In the genomic region with DNA sequence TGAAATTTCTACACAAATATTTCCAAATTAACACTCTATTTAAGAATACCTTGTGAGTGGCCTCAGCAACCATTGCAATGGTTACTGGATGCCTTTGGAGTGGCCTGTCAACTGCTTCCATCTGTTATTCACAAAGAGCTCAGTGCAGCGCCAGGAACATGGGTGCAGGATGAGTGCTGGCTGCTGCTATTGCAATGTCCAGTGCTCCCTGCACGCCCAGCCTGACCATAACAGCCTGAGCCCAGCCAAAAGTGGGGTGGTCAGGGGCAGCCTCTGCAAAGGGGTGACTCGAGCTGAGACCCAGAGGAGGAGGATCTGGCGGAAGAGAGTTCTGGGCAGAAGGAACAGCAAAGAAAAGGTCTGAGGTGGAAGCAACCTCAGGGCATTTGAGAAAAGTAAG, we compare ENCODE assay signal across 23 cellular contexts. TPM values are rescaled to one million over a fixed set of nuclear protein-coding genes. Genes with fewer than 3 reads are reported as not detected.
A peak's percentile ranks its signal among the peaks of the same experiment; 100 is the strongest.
DNase-seq lines count a peak whose midpoint lies in the region; ATAC-seq and TF ChIP-seq lines count a peak whose summit lies in the region.
"Had no signal": no experiment of that assay in that cellular context is flagged by ENCODE, and none has a peak within 500 bp of the region (broad histone marks: within the 10 kb centered on the region; RNA-seq: fewer than 3 reads in every experiment).

No MANE protein-coding gene starts in this region.

- peak overlapping the region; percentile 60 for H3K4me3 Mint-ChIP-seq in activated CD4-positive, alpha-beta T cell treated with anti-CD3 and anti-CD28 coated beads, Interleukin-2, amount 10 ng/mL, durations not matched to agents 24 days and 14 days
- H3K4me3 Mint-ChIP-seq in HFFc6 = peak overlapping the region; percentile 70
- peak overlapping the region; percentile 71 for H3K4me3 Mint-ChIP-seq in activated naive CD8-positive, alpha-beta T cell treated with anti-CD3 and anti-CD28 coated beads, Interleukin-2, amount 50 U/mL, for 24 hours
- peak overlapping the region in 1 of 3 experiments; percentile 38 for H3K4me3 Mint-ChIP-seq in nephron
- H3K4me3 Mint-ChIP-seq: mesothelial cell of epicardium had no signal

- H3K9me3 Mint-ChIP-seq in activated CD4-positive, alpha-beta T cell treated with anti-CD3 and anti-CD28 coated beads, Interleukin-2, amount 10 ng/mL, durations not matched to agents 24 days and 14 days = peaks cover 15% of the 10 kb centered on the region
- H3K9me3 Mint-ChIP-seq in HFFc6 (no peaks in the 10 kb centered on the region), nephron (no peaks in the 10 kb centered on the region)
- no peaks in the 10 kb centered on the region for H3K9me3 Mint-ChIP-seq in activated naive CD8-positive, alpha-beta T cell treated with anti-CD3 and anti-CD28 coated beads, Interleukin-2, amount 50 U/mL, for 24 hours
- H3K9me3 Mint-ChIP-seq: mesothelial cell of epicardium had no signal

- peaks cover 16% of the 10 kb centered on the region for H3K36me3 Mint-ChIP-seq in activated CD4-positive, alpha-beta T cell treated with anti-CD3 and anti-CD28 coated beads, Interleukin-2, amount 10 ng/mL, durations not matched to agents 24 days and 14 days (ENCODE audit: low read depth)
- H3K36me3 Mint-ChIP-seq in HFFc6 (ENCODE audit: low read depth) (no peaks in the 10 kb centered on the region), nephron (ENCODE audit: low read depth) (no peaks in the 10 kb centered on the region)
- peaks cover 3% of the 10 kb centered on the region for H3K36me3 Mint-ChIP-seq in activated naive CD8-positive, alpha-beta T cell treated with anti-CD3 and anti-CD28 coated beads, Interleukin-2, amount 50 U/mL, for 24 hours (ENCODE audit: low read depth)
- H3K36me3 Mint-ChIP-seq: mesothelial cell of epicardium had no signal

- TF ChIP-seq CTCF in HFFc6 (IDR thresholded peaks at IDR 0.05) = no peak
- no peak for TF ChIP-seq CTCF in nephron (IDR thresholded peaks at IDR 0.05; ENCODE audit: unreplicated experiment in 3 of 3)

- intact Hi-C loops in activated CD4-positive, alpha-beta T cell treated with anti-CD3 and anti-CD28 coated beads, Interleukin-2, amount 10 ng/mL, durations not matched to agents 24 days and 14 days (cut with micrococcal nuclease) = no loop called here

- ATAC-seq in activated naive CD8-positive, alpha-beta T cell treated with anti-CD3 and anti-CD28 coated beads, Interleukin-2, amount 50 U/mL, for 24 hours = no peak
- no peak for ATAC-seq in GM18909 (IDR thresholded peaks at IDR 0.05; ENCODE audit: poor library complexity, unreplicated experiment)
- ATAC-seq in HG03025 (IDR thresholded peaks at IDR 0.05; ENCODE audit: low FRiP score, unreplicated experiment) = no peak
- ATAC-seq: A549, GM12878, sciatic nerve had no signal

- peaks cover 51% of the 10 kb centered on the region for H3K4me1 Mint-ChIP-seq in activated CD4-positive, alpha-beta T cell treated with anti-CD3 and anti-CD28 coated beads, Interleukin-2, amount 10 ng/mL, durations not matched to agents 24 days and 14 days
- H3K4me1 Mint-ChIP-seq in HFFc6 (ENCODE audit: low read depth) (peaks cover 69% of the 10 kb centered on the region), nephron (peaks cover 71% of the 10 kb centered on the region)
- H3K4me1 Mint-ChIP-seq in activated naive CD8-positive, alpha-beta T cell treated with anti-CD3 and anti-CD28 coated beads, Interleukin-2, amount 50 U/mL, for 24 hours = peaks cover 76% of the 10 kb centered on the region

- DNase-seq in activated CD4-positive, alpha-beta T cell treated with anti-CD3 and anti-CD28 coated beads, Interleukin-2, amount 10 ng/mL, durations not matched to agents 24 days and 14 days = no peak
- no peak for DNase-seq in activated CD4-positive, alpha-beta T cell treated with anti-CD3 and anti-CD28 coated beads, Interleukin-2, amount 50 U/mL, for 1 hour
- DNase-seq in HFFc6 = no peak
- DNase-seq in activated naive CD8-positive, alpha-beta T cell treated with anti-CD3 and anti-CD28 coated beads, Interleukin-2, amount 50 U/mL, for 24 hours = no peak
- DNase-seq in iPS-NIHi7 (ENCODE audit: extremely low spot score) = no peak
- DNase-seq: aorta; Caco-2; colonic mucosa; glutamatergic neuron; MV-4-11; NCI-H2081 treated with DMSO at 0.1 percent for 48 hours; NCI-H69; stimulated activated CD4-positive, alpha-beta T cell treated with anti-CD3 and anti-CD28 coated beads, Interleukin-2, amount 100 ng/mL, for 24 hours; SW 1271; thyroid gland had no signal

- H3K27me3 Mint-ChIP-seq in activated CD4-positive, alpha-beta T cell treated with anti-CD3 and anti-CD28 coated beads, Interleukin-2, amount 10 ng/mL, durations not matched to agents 24 days and 14 days = no peaks in the 10 kb centered on the region
- H3K27me3 Mint-ChIP-seq in HFFc6 (ENCODE audit: insufficient read depth) (no peaks in the 10 kb centered on the region), nephron (ENCODE audit: low read depth) (no peaks in the 10 kb centered on the region)
- H3K27me3 Mint-ChIP-seq in activated naive CD8-positive, alpha-beta T cell treated with anti-CD3 and anti-CD28 coated beads, Interleukin-2, amount 50 U/mL, for 24 hours = no peaks in the 10 kb centered on the region

- H3K27ac Mint-ChIP-seq in activated CD4-positive, alpha-beta T cell treated with anti-CD3 and anti-CD28 coated beads, Interleukin-2, amount 10 ng/mL, durations not matched to agents 24 days and 14 days = no peak overlapping the region
- H3K27ac Mint-ChIP-seq in HFFc6 (peak overlapping the region; percentile 97), nephron (peak overlapping the region; percentile 25 to 62 (median 47))
- H3K27ac Mint-ChIP-seq in activated naive CD8-positive, alpha-beta T cell treated with anti-CD3 and anti-CD28 coated beads, Interleukin-2, amount 50 U/mL, for 24 hours = peak overlapping the region; percentile 92
- H3K27ac Mint-ChIP-seq: mesothelial cell of epicardium had no signal

RNA-seq across cellular contexts. Expression of a gene that starts 18.4 kb away (rescaled TPM):
- 2.8 and 3.1 TPM in 2 replicates for total RNA-seq in activated CD4-positive, alpha-beta T cell treated with anti-CD3 and anti-CD28 coated beads, Interleukin-2, amount 10 ng/mL, durations not matched to agents 24 days and 14 days
- under 1 TPM; 0.38 to 0.70 (median 0.56) TPM for total RNA-seq in HFFc6 (2021; fragmentation: NEBNext Ultra II Directional; extraction: Animal tissue kit (Norgen Biotek cat#: 25700))
- total RNA-seq: osteocyte had no signal

RNA-seq across cellular contexts. Expression of a gene that starts 38.0 kb away (rescaled TPM):
- total RNA-seq in activated CD4-positive, alpha-beta T cell treated with anti-CD3 and anti-CD28 coated beads, Interleukin-2, amount 10 ng/mL, durations not matched to agents 24 days and 14 days = 92.3 and 96.5 TPM in 2 replicates
- 100 to 1,000 TPM; 148 to 158 (median 153) TPM for total RNA-seq in HFFc6 (2021; fragmentation: NEBNext Ultra II Directional; extraction: Animal tissue kit (Norgen Biotek cat#: 25700))

RNA-seq across cellular contexts. Expression of a gene that starts 38.0 kb away (rescaled TPM):
- 52.2 and 52.5 TPM in 2 replicates for total RNA-seq in activated CD4-positive, alpha-beta T cell treated with anti-CD3 and anti-CD28 coated beads, Interleukin-2, amount 10 ng/mL, durations not matched to agents 24 days and 14 days
- total RNA-seq in HFFc6 (2021; fragmentation: NEBNext Ultra II Directional; extraction: Animal tissue kit (Norgen Biotek cat#: 25700)) = 10 to 100 TPM; 32.1 to 40.5 (median 34.6) TPM

RNA-seq across cellular contexts. Expression of a gene that starts 38.5 kb away (rescaled TPM):
- 42.3 and 42.6 TPM in 2 replicates for total RNA-seq in activated CD4-positive, alpha-beta T cell treated with anti-CD3 and anti-CD28 coated beads, Interleukin-2, amount 10 ng/mL, durations not matched to agents 24 days and 14 days
- total RNA-seq in HFFc6 (2021; fragmentation: NEBNext Ultra II Directional; extraction: Animal tissue kit (Norgen Biotek cat#: 25700)) = 10 to 100 TPM; 37.2 to 82.0 (median 77.1) TPM
